8 cellular contexts compared by ENCODE assay signal in genomic region chr15:91022075-91022831, GRCh38. TPM values are rescaled to one million over a fixed set of nuclear protein-coding genes. Genes with fewer than 3 reads are reported as not detected.
A peak's percentile ranks its signal among the peaks of the same experiment; 100 is the strongest.
DNase-seq lines count a peak whose midpoint lies in the region; ATAC-seq and TF ChIP-seq lines count a peak whose summit lies in the region.

TSS of gene VPS33B (minus strand) at chr15:91022594. CDS start at chr15:91022249, 345 bp downstream.

- H3K27ac Mint-ChIP-seq in WTC11: peak within 1 kb of the TSS; percentile 89

- no peaks in the 10 kb centered on the region for H3K9me3 Mint-ChIP-seq in WTC11

- no peaks in the 10 kb centered on the region for H3K9me3 ChIP-seq in spleen

- DNase-seq in 8988T (peak; percentile 39), NCI-H2227 (lab: John Stamatoyannopoulos, UW; ENCODE audit: unreplicated experiment) (peak; percentile 95), WTC11 (ENCODE audit: low spot score) (peak; percentile 82), cardiac fibroblast (ENCODE audit: low read depth in 2 of 2) (peak; percentile 82 to 86), inferior parietal cortex (ENCODE audit: extremely low spot score) (peak; percentile 96), spleen (peak; percentile 91)

- TF ChIP-seq CTCF in WTC11 (IDR thresholded peaks at IDR 0.05) (no peak), cardiac fibroblast (IDR thresholded peaks at IDR 0.05; ENCODE audit: low read depth, low read length) (no peak), spleen (IDR thresholded peaks at IDR 0.05 in 8 of 11, conservative IDR thresholded peaks at IDR 0.05 in 3 of 11) (peak in 1 of 11 experiments; percentile 16)

- peaks cover 0 to 20% (median 2%) of the 10 kb centered on the region in 6 donors for H3K36me3 ChIP-seq in spleen

- CTCF ChIA-PET in WTC11 (lab: Charles Lee): interaction anchor here (0.6 to 3.7 kb wide), 9 partner anchors 12 to 359 kb away, joined by 3 to 37 read pairs (median 5); partner anchors contain the start of gene HDDC3

- POLR2A ChIA-PET in WTC11 (lab: Charles Lee): interaction anchor here (0.6 to 1.3 kb wide), 2 partner anchors 11 to 248 kb away, joined by 3 to 5 read pairs; no protein-coding TSS in a partner anchor

- H3K4me3 ChIP-seq in cardiac fibroblast (replicated peaks in 1 of 2; ENCODE audit: low read depth in 2 of 2, low read length in 2 of 2) (peak within 1 kb of the TSS; percentile 80 to 97), spleen (peak within 1 kb of the TSS; percentile 70 to 99 (median 91))

- H3K27ac ChIP-seq in spleen: peak within 1 kb of the TSS; percentile 64 to 88 (median 80)

- ATAC-seq in GM18861 (IDR thresholded peaks at IDR 0.05; ENCODE audit: unreplicated experiment): peak; percentile 55
- peak; percentile 66 for ATAC-seq in HG03139 (IDR thresholded peaks at IDR 0.05; ENCODE audit: unreplicated experiment)
- ATAC-seq in WTC11: peak; percentile 92

- peak in 1 of 3 donors; percentile 9 for TF ChIP-seq POLR2A in spleen (IDR thresholded peaks at IDR 0.05)

- H3K4me1 Mint-ChIP-seq in WTC11: peaks cover 11% of the 10 kb centered on the region

- H3K4me3 Mint-ChIP-seq in WTC11: peak within 1 kb of the TSS; percentile 88

- intact Hi-C loops in spleen (cut with DNase I; ENCODE audit: low total_unique reads): no loop called here

- no peaks in the 10 kb centered on the region for H3K27me3 Mint-ChIP-seq in WTC11 (ENCODE audit: low read depth)

- no peaks in the 10 kb centered on the region for H3K36me3 Mint-ChIP-seq in WTC11

- H3K4me1 ChIP-seq in spleen: peaks cover 25 to 54% (median 35%) of the 10 kb centered on the region in 6 donors

- WGBS in spleen, 5 donors: 0 to 2% (median 0%) methylated on average over 40 to 48 of the region's 48 CpGs

- H3K27me3 ChIP-seq in spleen (replicated peaks in 1 of 7): no peaks in the 10 kb centered on the region

TF ChIP-seq in WTC11, 78 proteins besides CTCF, POLR2A, EP300 and RAD21 (continues in another document):
- no peak for TF ChIP-seq ESRRA (CRISPR knock-in tag; IDR thresholded peaks at IDR 0.05; ENCODE audit: borderline replicate concordance)
- peak; percentile 29; the same call in 1 of the 2 replicates for TF ChIP-seq FOXP1 (CRISPR knock-in tag; IDR thresholded peaks at IDR 0.05; ENCODE audit: borderline replicate concordance)
- no peak for TF ChIP-seq E2F1 (CRISPR knock-in tag; IDR thresholded peaks at IDR 0.05)
- no peak for TF ChIP-seq GABPB1 (CRISPR knock-in tag; IDR thresholded peaks at IDR 0.05)
- TF ChIP-seq GRHL2 (CRISPR knock-in tag; IDR thresholded peaks at IDR 0.05; ENCODE audit: insufficient replicate concordance, severe bottlenecking): no peak
- no peak for TF ChIP-seq CDX4 (CRISPR knock-in tag; IDR thresholded peaks at IDR 0.05; ENCODE audit: borderline replicate concordance)
- TF ChIP-seq ATF1 (CRISPR knock-in tag; IDR thresholded peaks at IDR 0.05): no peak
- no peak for TF ChIP-seq RELA (CRISPR knock-in tag; IDR thresholded peaks at IDR 0.05; ENCODE audit: borderline replicate concordance)
- peak; percentile 58; the same call in 1 of the 2 replicates for TF ChIP-seq FOXK1 (CRISPR knock-in tag; IDR thresholded peaks at IDR 0.05)
- TF ChIP-seq ZNF423 (CRISPR knock-in tag; IDR thresholded peaks at IDR 0.05): no peak
- no peak for TF ChIP-seq FOXJ3 (CRISPR knock-in tag; IDR thresholded peaks at IDR 0.05; ENCODE audit: borderline replicate concordance)
- no peak for TF ChIP-seq IRF2 (CRISPR knock-in tag; IDR thresholded peaks at IDR 0.05; ENCODE audit: borderline replicate concordance, low read depth)
- no peak for TF ChIP-seq KAT7 (CRISPR knock-in tag; IDR thresholded peaks at IDR 0.05; ENCODE audit: borderline replicate concordance)
- TF ChIP-seq HMGXB4 (CRISPR knock-in tag; IDR thresholded peaks at IDR 0.05): peak; percentile 81; the same call in 1 of the 2 replicates
- no peak for TF ChIP-seq AR (CRISPR knock-in tag; IDR thresholded peaks at IDR 0.05)
- peak; percentile 45; the same call in 1 of the 2 replicates for TF ChIP-seq TEAD1 (CRISPR knock-in tag; IDR thresholded peaks at IDR 0.05)
- 0 out of 2 replicates have a peak, but pooled peaks have one; percentile 18 for TF ChIP-seq E2F5 (CRISPR knock-in tag; IDR thresholded peaks at IDR 0.05)
- TF ChIP-seq ZNF281 (CRISPR knock-in tag; IDR thresholded peaks at IDR 0.05): no peak

RNA-seq across cellular contexts. Expression of gene VPS33B, which starts in this region (rescaled TPM):
- 18.1 to 21.1 TPM (median 20.7 TPM) in 3 replicates for total RNA-seq in WTC11 (2021)
- total RNA-seq in spleen: 10 to 100 TPM; 13.2 to 25.0 (median 19.1) TPM
- 10 to 100 TPM; 12.1 to 27.6 (median 15.6) TPM for polyA plus RNA-seq in spleen

Comparison
In these comparisons a context has a peak if more than half of its experiments do, and no peak if none do; other contexts are left out.
1. Peak in every context shown above with its lines: DNase-seq, ATAC-seq, H3K4me3 ChIP-seq and H3K27ac ChIP-seq.
2. DNase-seq: peak in every context shown above with its lines; median percentile 96 in inferior parietal cortex; 95 in NCI-H2227; 91 in spleen; 84 in cardiac fibroblast; 82 in WTC11; 39 in 8988T.